ENCODE assay signal across 23 cellular contexts in genomic region chr22:42584364-42584940, GRCh38. TPM values are rescaled to one million over a fixed set of nuclear protein-coding genes. Genes with fewer than 3 reads are reported as not detected.
DNase-seq lines count a peak whose midpoint lies in the region; ATAC-seq, FAIRE-seq and TF ChIP-seq lines count a peak whose summit lies in the region.
"Had no signal": no experiment of that assay in that cellular context is flagged by ENCODE, and none has a peak within 500 bp of the region (broad histone marks: within the 10 kb centered on the region; RNA-seq: fewer than 3 reads in every experiment).

No MANE protein-coding gene starts in this region.

- ATAC-seq in activated T-cell treated with anti-CD3 and anti-CD28 coated beads, Interleukin-2, amount 50 U/mL, for 72 hours (replicated peaks in 1 of 2), result no peak
- ATAC-seq in activated CD8-positive, alpha-beta T cell treated with anti-CD3 and anti-CD28 coated beads for 36 hours, result no peak
- ATAC-seq: Panc1 had no signal

- no peaks in the 10 kb centered on the region for H3K27me3 ChIP-seq in H1 (replicated peaks in 1 of 4; ENCODE audit: control insufficient read depth in 3 of 4, extremely low read depth in 1 of 4, insufficient read depth in 3 of 4, low read length in 3 of 4)
- H3K27me3 ChIP-seq: BLaER1 treated with 17β-estradiol and CSF1 and Interleukin-3, amounts not matched to agents 10 nM and 100 nM had no signal

- no peaks in the 10 kb centered on the region for H3K79me1 ChIP-seq in H1 (ENCODE audit: low read depth, low read length)

- no peak overlapping the region for H3K4ac ChIP-seq in H1 (replicated peaks; ENCODE audit: insufficient read length, low read depth, low read length)

- H3K18ac ChIP-seq in H1 (ENCODE audit: extremely low read depth, low read length), result no peak overlapping the region

- H3K36me3 Mint-ChIP-seq in activated T-cell treated with anti-CD3 and anti-CD28 coated beads, Interleukin-2, amount 50 U/mL, for 24 hours (ENCODE audit: low read depth), result peaks cover 88% of the 10 kb centered on the region
- H3K36me3 Mint-ChIP-seq in activated T-cell treated with anti-CD3 and anti-CD28 coated beads, Interleukin-2, amount 50 U/mL, for 72 hours (ENCODE audit: insufficient read depth in 2 of 2), result peaks cover 7 to 22% of the 10 kb centered on the region in 2 donors
- H3K36me3 Mint-ChIP-seq in neural crest cell (ENCODE audit: low read depth), result peaks cover 13% of the 10 kb centered on the region
- H3K36me3 Mint-ChIP-seq in activated CD8-positive, alpha-beta T cell treated with anti-CD3 and anti-CD28 coated beads for 36 hours (ENCODE audit: low read depth), result peaks cover 40% of the 10 kb centered on the region

- H3K9ac ChIP-seq in H1 (replicated peaks in 1 of 4; ENCODE audit: extremely low read depth in 1 of 4, low read depth in 3 of 4, low read length in 3 of 4), result no peak overlapping the region
- H3K9ac ChIP-seq: KMS-11 had no signal

- 94% methylated on average over 4 of the region's 4 CpGs; no CpG with 5 or more reads in 1 of the 2 experiments for WGBS in H1 (ENCODE audit: extremely low coverage in 1 of 2, insufficient coverage in 1 of 2, insufficient read length in 1 of 2, insufficient replicate concordance in 2 of 2, low coverage in 1 of 2, low lambda C conversion rate in 2 of 2, missing lambda C conversion rate in 1 of 2), 2 experiments

- H3K4me1 ChIP-seq in HEK293 (ENCODE audit: control insufficient read depth, insufficient read depth, low read length) (no peaks in the 10 kb centered on the region), H1 (replicated peaks in 1 of 4; ENCODE audit: control insufficient read depth in 3 of 4, insufficient read depth in 4 of 4, low read length in 3 of 4) (no peaks in the 10 kb centered on the region)

- no peak overlapping the region for H2BK120ac ChIP-seq in H1 (replicated peaks; ENCODE audit: low read depth, low read length)

- H3K14ac ChIP-seq in H1 (ENCODE audit: insufficient read length), result no peak overlapping the region

- H3K23ac ChIP-seq in H1 (ENCODE audit: insufficient read length), result no peak overlapping the region

- no peak overlapping the region for H2BK20ac ChIP-seq in H1 (ENCODE audit: low read length)

- H3K27ac ChIP-seq in HEK293 (ENCODE audit: extremely low read depth, low read depth, low read length) (no peak overlapping the region), H1 (ENCODE audit: low read depth, low read length) (no peak overlapping the region)
- H3K27ac ChIP-seq: KMS-11 had no signal

- no peak overlapping the region for H2BK5ac ChIP-seq in H1 (ENCODE audit: low read depth, low read length)

- TF ChIP-seq CTCF in HEK293 (tag by site-specific recombination; IDR thresholded peaks at IDR 0.05), result 0 out of 2 replicates have a peak, but pooled peaks have one; percentile 12
- no peak for TF ChIP-seq CTCF in H1 (IDR thresholded peaks at IDR 0.05; ENCODE audit: control extremely low read depth in 1 of 3, insufficient read depth in 1 of 3, low read depth in 1 of 3, low read length in 3 of 3)
- TF ChIP-seq CTCF in neural crest cell (conservative IDR thresholded peaks at IDR 0.05), result no peak
- no peak for TF ChIP-seq CTCF in activated CD8-positive, alpha-beta T cell treated with anti-CD3 and anti-CD28 coated beads for 36 hours (IDR thresholded peaks at IDR 0.05)

- no peak overlapping the region for H3K4me3 ChIP-seq in HEK293 (ENCODE audit: low read depth, low read length)
- no peak overlapping the region for H3K4me3 ChIP-seq in H1 (ENCODE audit: extremely low read depth in 1 of 4, insufficient read depth in 2 of 4, low read depth in 3 of 4, low read length in 4 of 4)
- H3K4me3 ChIP-seq: BLaER1 treated with 17β-estradiol and CSF1 and Interleukin-3, amounts not matched to agents 10 nM and 100 nM; HAP-1 had no signal

- H3K36me3 ChIP-seq in HEK293 (ENCODE audit: control insufficient read depth in 2 of 2, insufficient read depth in 1 of 2, low read length in 2 of 2) (peaks cover 51 to 71% of the 10 kb centered on the region in 2 experiments), H1 (ENCODE audit: control insufficient read depth in 2 of 4, insufficient read depth in 4 of 4, low read length in 3 of 4) (peaks cover 27 to 49% (median 42%) of the 10 kb centered on the region in 4 experiments)

- TF ChIP-seq EP300 in H1 (IDR thresholded peaks at IDR 0.05; ENCODE audit: borderline replicate concordance in 1 of 2, low read depth in 2 of 2, low read length in 2 of 2), result no peak

- no peak overlapping the region for H2BK12ac ChIP-seq in H1 (ENCODE audit: low read depth, low read length)

- no peaks in the 10 kb centered on the region for H3K9me3 Mint-ChIP-seq in activated T-cell treated with anti-CD3 and anti-CD28 coated beads, Interleukin-2, amount 50 U/mL, for 24 hours
- no peaks in the 10 kb centered on the region for H3K9me3 Mint-ChIP-seq in activated T-cell treated with anti-CD3 and anti-CD28 coated beads, Interleukin-2, amount 50 U/mL, for 72 hours
- no peaks in the 10 kb centered on the region for H3K9me3 Mint-ChIP-seq in neural crest cell
- H3K9me3 Mint-ChIP-seq in activated CD8-positive, alpha-beta T cell treated with anti-CD3 and anti-CD28 coated beads for 36 hours, result no peaks in the 10 kb centered on the region
- H3K9me3 Mint-ChIP-seq: CD4-positive, alpha-beta memory T cell had no signal

- no peak overlapping the region for H4K91ac ChIP-seq in H1 (replicated peaks; ENCODE audit: insufficient read length, low read length)

- no peaks in the 10 kb centered on the region for H3K9me3 ChIP-seq in HEK293 (ENCODE audit: control insufficient read depth, insufficient read depth, low read depth, low read length)
- H3K9me3 ChIP-seq in H1 (ENCODE audit: insufficient read depth in 2 of 2, low read depth in 1 of 2, low read length in 1 of 2), result no peaks in the 10 kb centered on the region
- H3K9me3 ChIP-seq: BLaER1 treated with 17β-estradiol and CSF1 and Interleukin-3, amounts not matched to agents 10 nM and 100 nM; HAP-1 had no signal

- H3K27me3 Mint-ChIP-seq in activated T-cell treated with anti-CD3 and anti-CD28 coated beads, Interleukin-2, amount 50 U/mL, for 24 hours, result no peaks in the 10 kb centered on the region
- H3K27me3 Mint-ChIP-seq in activated T-cell treated with anti-CD3 and anti-CD28 coated beads, Interleukin-2, amount 50 U/mL, for 72 hours (ENCODE audit: low read depth), result no peaks in the 10 kb centered on the region
- H3K27me3 Mint-ChIP-seq in neural crest cell (ENCODE audit: low read depth), result no peaks in the 10 kb centered on the region
- no peaks in the 10 kb centered on the region for H3K27me3 Mint-ChIP-seq in activated CD8-positive, alpha-beta T cell treated with anti-CD3 and anti-CD28 coated beads for 36 hours
- H3K27me3 Mint-ChIP-seq: CD4-positive, alpha-beta memory T cell had no signal

- CTCF ChIA-PET in HEK293 (lab: Yijun Ruan, JAX) (interaction anchor here (0.6 to 1.2 kb wide), 5 partner anchors 23 to 318 kb away, joined by 3 to 4 read pairs (median 3); no protein-coding TSS in a partner anchor), H1 (lab: Charles Lee; ENCODE audit: partially characterized antibody) (interaction anchor here (0.8 to 2.3 kb wide), 4 partner anchors 9 to 26 kb away, joined by 3 to 11 read pairs (median 4); no protein-coding TSS in a partner anchor)
- CTCF ChIA-PET in activated CD8-positive, alpha-beta T cell treated with anti-CD3 and anti-CD28 coated beads for 36 hours (lab: Charles Lee), result interaction anchor here (1.3 to 2.0 kb wide), 4 partner anchors 11 to 24 kb away, joined by 3 to 10 read pairs (median 3); no protein-coding TSS in a partner anchor

- H4K8ac ChIP-seq in H1 (ENCODE audit: extremely low read depth, insufficient read depth, low read length), result no peak overlapping the region

- no peak overlapping the region for H3K56ac ChIP-seq in H1 (replicated peaks; ENCODE audit: insufficient read length, low read depth, low read length)

- H2BK15ac ChIP-seq in H1 (ENCODE audit: low read length), result no peak overlapping the region

- H2AK5ac ChIP-seq in H1 (ENCODE audit: low read depth, low read length), result no peak overlapping the region

- H3K4me3 Mint-ChIP-seq in activated T-cell treated with anti-CD3 and anti-CD28 coated beads, Interleukin-2, amount 50 U/mL, for 24 hours, result no peak overlapping the region
- no peak overlapping the region for H3K4me3 Mint-ChIP-seq in activated T-cell treated with anti-CD3 and anti-CD28 coated beads, Interleukin-2, amount 50 U/mL, for 72 hours
- H3K4me3 Mint-ChIP-seq in neural crest cell, result peak overlapping the region; percentile 67
- H3K4me3 Mint-ChIP-seq in activated CD8-positive, alpha-beta T cell treated with anti-CD3 and anti-CD28 coated beads for 36 hours, result no peak overlapping the region

- no peak overlapping the region for H3K4me2 ChIP-seq in H1 (ENCODE audit: insufficient read depth in 1 of 2, low read depth in 2 of 2, low read length in 2 of 2)
- H3K4me2 ChIP-seq: KMS-11 had no signal

- no peak for FAIRE-seq in H1 (lab: Jason Lieb, UNC)
- FAIRE-seq: GM12891 had no signal

- no peak overlapping the region for H4K5ac ChIP-seq in H1 (ENCODE audit: insufficient read length, low read depth, low read length)

- H4K20me1 ChIP-seq in H1 (replicated peaks in 1 of 2; ENCODE audit: control insufficient read depth in 1 of 2, insufficient read depth in 2 of 2, low read length in 2 of 2), result peaks cover 0 to 4% of the 10 kb centered on the region in 2 experiments

- no peak for TF ChIP-seq RAD21 in H1 (IDR thresholded peaks at IDR 0.05 in 1 of 2, conservative IDR thresholded peaks at IDR 0.05 in 1 of 2; ENCODE audit: low read depth in 2 of 2, low read length in 2 of 2)

- no peak overlapping the region for H2AFZ ChIP-seq in H1 (ENCODE audit: low read length)

- peaks cover 0 to 10% of the 10 kb centered on the region in 2 experiments; a peak in 2 of 4 replicates for H3K79me2 ChIP-seq in H1 (ENCODE audit: control insufficient read depth in 1 of 2, insufficient read depth in 2 of 2, low read length in 2 of 2)

- H3K27ac Mint-ChIP-seq in activated T-cell treated with anti-CD3 and anti-CD28 coated beads, Interleukin-2, amount 50 U/mL, for 24 hours, result peak overlapping the region; percentile 37
- H3K27ac Mint-ChIP-seq in activated T-cell treated with anti-CD3 and anti-CD28 coated beads, Interleukin-2, amount 50 U/mL, for 72 hours, result no peak overlapping the region
- no peak overlapping the region for H3K27ac Mint-ChIP-seq in neural crest cell (ENCODE audit: unreplicated experiment)
- H3K27ac Mint-ChIP-seq in activated CD8-positive, alpha-beta T cell treated with anti-CD3 and anti-CD28 coated beads for 36 hours, result no peak overlapping the region

- peaks cover 9% of the 10 kb centered on the region for H3K4me1 Mint-ChIP-seq in activated T-cell treated with anti-CD3 and anti-CD28 coated beads, Interleukin-2, amount 50 U/mL, for 24 hours (ENCODE audit: low read depth)
- peaks cover 19% of the 10 kb centered on the region for H3K4me1 Mint-ChIP-seq in activated T-cell treated with anti-CD3 and anti-CD28 coated beads, Interleukin-2, amount 50 U/mL, for 72 hours (ENCODE audit: low read depth)
- peaks cover 13% of the 10 kb centered on the region for H3K4me1 Mint-ChIP-seq in neural crest cell
- peaks cover 9% of the 10 kb centered on the region for H3K4me1 Mint-ChIP-seq in activated CD8-positive, alpha-beta T cell treated with anti-CD3 and anti-CD28 coated beads for 36 hours (ENCODE audit: low read depth)

- intact Hi-C loops in activated CD8-positive, alpha-beta T cell treated with anti-CD3 and anti-CD28 coated beads for 36 hours (cut with micrococcal nuclease), result no loop called here

- no peaks in the 10 kb centered on the region; the same call in 1 of the 2 replicates for H3K23me2 ChIP-seq in H1 (ENCODE audit: low read depth, low read length)

- POLR2A ChIA-PET in HEK293 (lab: Yijun Ruan, JAX) (interaction anchor here (3.1 kb wide), 1 partner anchor 31 kb away, joined by 10 read pairs; the partner anchor contains the start of gene POLDIP3), H1 (lab: Charles Lee; ENCODE audit: partially characterized antibody) (interaction anchor here (1.1 to 28.3 kb wide), 5 partner anchors 12 to 26 kb away, joined by 3 to 399 read pairs (median 9); partner anchors contain the start of gene POLDIP3)
- POLR2A ChIA-PET in activated CD8-positive, alpha-beta T cell treated with anti-CD3 and anti-CD28 coated beads for 36 hours (lab: Charles Lee), result interaction anchor here (0.5 to 7.1 kb wide), 7 partner anchors 11 to 28 kb away, joined by 3 to 102 read pairs (median 3); partner anchors contain the start of gene POLDIP3

- TF ChIP-seq POLR2A in H1 (IDR thresholded peaks at IDR 0.05; ENCODE audit: control extremely low read depth in 1 of 2, low read depth in 2 of 2, low read length in 2 of 2), result no peak

- DNase-seq in activated T-cell treated with anti-CD3 and anti-CD28 coated beads, Interleukin-2, amount 50 U/mL, for 24 hours, result no peak
- no peak for DNase-seq in activated T-cell treated with anti-CD3 and anti-CD28 coated beads, Interleukin-2, amount 50 U/mL, for 72 hours
- DNase-seq in H1 (ENCODE audit: low read depth in 1 of 2, low spot score in 2 of 2), result no peak
- DNase-seq in neural crest cell (ENCODE audit: low read depth, low spot score), result no peak
- DNase-seq in iPS-NIHi11 (ENCODE audit: low spot score), result no peak
- DNase-seq in dermis blood vessel endothelial cell, result no peak
- no peak for DNase-seq in activated CD8-positive, alpha-beta T cell treated with anti-CD3 and anti-CD28 coated beads for 36 hours
- DNase-seq: ACHN; Calu3; CD4-positive, alpha-beta memory T cell; DMS153; NCI-H1105; NCI-H2081; NCI-H2171; NCI-H345 had no signal

RNA-seq across cellular contexts. Expression of gene POLDIP3, which starts 30.2 kb away (rescaled TPM):
- 100 to 1,000 TPM in 1 of 2 donors, 10 to 100 TPM in 1; 84.0 to 108 TPM for total RNA-seq in activated T-cell treated with anti-CD3 and anti-CD28 coated beads, Interleukin-2, amount 50 U/mL, for 72 hours
- total RNA-seq in H1 (2021; fragmentation: NEBNext Ultra II Directional; extraction: Animal tissue kit (Norgen Biotek cat#: 25700)), result 77.3 and 84.6 TPM in 2 replicates
- polyA plus RNA-seq in H1 (2011; rRNA removed), result 43.5 and 44.7 TPM in 2 replicates
- 52.1 TPM for polyA plus RNA-seq in H1 (2011; cell fraction: cytosol; rRNA removed)
- polyA plus RNA-seq in H1 (2011; cell fraction: nucleus; rRNA removed), result 77.2 TPM
- 69.9 to 94.7 TPM (median 73.5 TPM) in 4 replicates for polyA plus RNA-seq in H1 (2012, experiment 1 of 2)
- polyA plus RNA-seq in H1 (2012, experiment 2 of 2), result 78.6 TPM
- polyA plus RNA-seq in H1 (2013, experiment 1 of 2), result 38.1 TPM
- 36.7 TPM for polyA plus RNA-seq in H1 (2013, experiment 2 of 2)
- polyA minus RNA-seq in H1 (2011; rRNA and poly(A)+ RNA removed), result 67.2 and 70.1 TPM in 2 replicates
- polyA minus RNA-seq in H1 (2011; cell fraction: cytosol; rRNA and poly(A)+ RNA removed), result 40.0 TPM
- polyA minus RNA-seq in H1 (2011; cell fraction: nucleus; rRNA and poly(A)+ RNA removed), result 36.9 TPM
- 110 and 114 TPM in 2 replicates for total RNA-seq in neural crest cell
- 27.9 and 43.3 TPM in 2 replicates for total RNA-seq in dermis blood vessel endothelial cell
- total RNA-seq in activated CD8-positive, alpha-beta T cell treated with anti-CD3 and anti-CD28 coated beads for 36 hours, result 10 to 100 TPM; 70.2 to 71.1 TPM

RNA-seq across cellular contexts. Expression of gene SERHL2, which starts 30.7 kb away (rescaled TPM):
- 1 to 10 TPM; 1.2 to 1.6 TPM for total RNA-seq in activated T-cell treated with anti-CD3 and anti-CD28 coated beads, Interleukin-2, amount 50 U/mL, for 72 hours
- total RNA-seq in H1 (2021; fragmentation: NEBNext Ultra II Directional; extraction: Animal tissue kit (Norgen Biotek cat#: 25700)), result 2.1 TPM in 1 of 2 replicates, not detected in the other
- polyA plus RNA-seq in H1 (2011; rRNA removed), result 0.91 and 1.1 TPM in 2 replicates
- polyA plus RNA-seq in H1 (2011; cell fraction: cytosol; rRNA removed), result 1.3 TPM
- polyA plus RNA-seq in H1 (2011; cell fraction: nucleus; rRNA removed), result 1.2 TPM
- 2.4 to 3.4 TPM (median 2.6 TPM) in 4 replicates for polyA plus RNA-seq in H1 (2012, experiment 1 of 2)
- polyA plus RNA-seq in H1 (2012, experiment 2 of 2), result 1.8 TPM
- 0.45 TPM for polyA plus RNA-seq in H1 (2013, experiment 1 of 2)
- 0.44 TPM for polyA plus RNA-seq in H1 (2013, experiment 2 of 2)
- polyA minus RNA-seq in H1 (2011; rRNA and poly(A)+ RNA removed), result 0.57 and 2.3 TPM in 2 replicates
- polyA minus RNA-seq in H1 (2011; cell fraction: cytosol; rRNA and poly(A)+ RNA removed), result not detected
- polyA minus RNA-seq in H1 (2011; cell fraction: nucleus; rRNA and poly(A)+ RNA removed), result 3.1 TPM
- 0.36 and 0.63 TPM in 2 replicates for total RNA-seq in neural crest cell
- total RNA-seq in dermis blood vessel endothelial cell, result 3.0 and 3.1 TPM in 2 replicates
- 1 to 10 TPM; 1.1 to 1.4 TPM for total RNA-seq in activated CD8-positive, alpha-beta T cell treated with anti-CD3 and anti-CD28 coated beads for 36 hours
- total RNA-seq: G401 had no signal

RNA-seq across cellular contexts. Expression of gene ATP5MGL, which starts 55.9 kb away (rescaled TPM):
- total RNA-seq in activated T-cell treated with anti-CD3 and anti-CD28 coated beads, Interleukin-2, amount 50 U/mL, for 72 hours, result 1 to 10 TPM in 1 of 2 donors, under 1 TPM in 1; 0.31 to 1.2 TPM
- 0.52 and 0.84 TPM in 2 replicates for total RNA-seq in H1 (2021; fragmentation: NEBNext Ultra II Directional; extraction: Animal tissue kit (Norgen Biotek cat#: 25700))
- 0.12 TPM in 1 of 2 replicates, not detected in the other for polyA plus RNA-seq in H1 (2011; rRNA removed)
- not detected for polyA plus RNA-seq in H1 (2011; cell fraction: cytosol; rRNA removed)
- polyA plus RNA-seq in H1 (2011; cell fraction: nucleus; rRNA removed), result not detected
- polyA plus RNA-seq in H1 (2012, experiment 1 of 2), result not detected in 4 replicates
- polyA plus RNA-seq in H1 (2012, experiment 2 of 2), result not detected
- polyA plus RNA-seq in H1 (2013, experiment 1 of 2), result not detected
- polyA plus RNA-seq in H1 (2013, experiment 2 of 2), result 0.15 TPM
- polyA minus RNA-seq in H1 (2011; rRNA and poly(A)+ RNA removed), result 0.49 and 0.50 TPM in 2 replicates
- polyA minus RNA-seq in H1 (2011; cell fraction: cytosol; rRNA and poly(A)+ RNA removed), result 1.5 TPM
- 1.8 TPM for polyA minus RNA-seq in H1 (2011; cell fraction: nucleus; rRNA and poly(A)+ RNA removed)
- total RNA-seq in neural crest cell, result 0.66 and 1.3 TPM in 2 replicates
- 0.47 TPM in 1 of 2 replicates, not detected in the other for total RNA-seq in dermis blood vessel endothelial cell
- total RNA-seq in activated CD8-positive, alpha-beta T cell treated with anti-CD3 and anti-CD28 coated beads for 36 hours, result under 1 TPM; 0.54 to 0.59 TPM
- total RNA-seq: G401, HT1080 had no signal
